ENCODE assay signal across 8 cellular contexts in the genomic region with DNA sequence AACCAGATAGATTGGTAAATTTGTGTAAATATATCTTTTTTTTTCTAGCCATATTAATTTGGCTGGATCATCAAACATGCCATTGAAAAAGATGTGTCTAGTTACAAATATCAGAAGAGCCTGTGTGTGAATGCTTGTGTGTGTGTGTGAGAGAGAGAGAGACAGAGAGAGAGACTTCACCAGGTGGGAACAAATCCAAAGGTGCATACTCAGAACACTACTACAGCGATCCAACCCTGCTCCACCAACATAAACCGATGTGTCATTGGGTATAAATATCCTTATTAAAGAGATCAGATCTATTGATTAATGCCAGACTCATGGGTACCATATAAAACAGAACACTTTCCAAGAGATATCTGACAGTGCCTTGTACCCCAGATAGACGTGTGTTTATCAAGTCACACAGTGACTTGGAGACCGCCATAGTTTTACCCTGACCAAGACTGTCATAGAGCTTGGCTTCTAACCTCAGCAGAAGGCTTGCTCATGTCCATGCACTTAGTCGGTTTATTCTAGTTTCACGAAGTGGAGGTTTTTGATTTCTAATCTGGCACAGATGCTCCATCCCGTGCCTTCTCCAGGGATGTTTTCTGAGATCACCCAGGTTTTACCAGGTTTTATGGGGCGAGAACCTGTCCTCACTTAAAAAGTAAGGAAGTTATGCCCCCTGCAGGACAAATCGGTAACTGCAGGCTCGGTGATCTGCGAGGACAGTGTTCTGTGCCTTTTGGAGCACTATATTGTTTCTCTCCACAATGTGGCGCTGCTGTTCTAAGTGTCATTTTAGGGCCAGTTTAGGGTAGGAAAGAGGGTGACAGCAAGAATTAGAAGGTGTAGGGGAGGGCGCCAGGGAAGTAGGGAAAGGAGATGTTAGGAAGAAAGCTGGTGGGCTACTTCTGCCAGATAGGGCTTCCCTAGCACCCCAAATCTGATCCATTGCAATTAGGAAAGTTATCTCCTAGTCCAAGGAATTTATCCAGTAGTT. TPM values are rescaled to one million over a fixed set of nuclear protein-coding genes. Genes with fewer than 3 reads are reported as not detected.
A peak's percentile ranks its signal among the peaks of the same experiment; 100 is the strongest.
DNase-seq lines count a peak whose midpoint lies in the region; ATAC-seq and TF ChIP-seq lines count a peak whose summit lies in the region.

No MANE protein-coding gene starts in this region.

- H2AFZ ChIP-seq in SK-N-SH (ENCODE audit: low read depth): no peak overlapping the region
- no peak overlapping the region for H2AFZ ChIP-seq in trophoblast cell (ENCODE audit: insufficient read depth, low read length, poor library complexity)

- H3F3A ChIP-seq in SK-N-SH (replicated peaks; ENCODE audit: insufficient read depth): no peaks in the 10 kb centered on the region

- DNase-seq in Daoy (ENCODE audit: low read depth): peak; percentile 82
- peak; percentile 84 for DNase-seq in NCI-H128 (lab: John Stamatoyannopoulos, UW; ENCODE audit: unreplicated experiment)
- DNase-seq in SK-N-SH: peak; percentile 77
- DNase-seq in activated naive CD4-positive, alpha-beta T cell treated with anti-CD3 and anti-CD28 coated beads for 36 hours: peak; percentile 99
- DNase-seq in glomerular visceral epithelial cell (ENCODE audit: extremely low spot score): peak; percentile 95
- peak; percentile 95 to 100 for DNase-seq in trophoblast cell
- DNase-seq in upper lobe of right lung: peak; percentile 86

- no peaks in the 10 kb centered on the region for H3K36me3 ChIP-seq in HEK293 (ENCODE audit: control insufficient read depth in 2 of 2, insufficient read depth in 1 of 2, low read length in 2 of 2)
- no peaks in the 10 kb centered on the region for H3K36me3 ChIP-seq in SK-N-SH (replicated peaks in 1 of 2; ENCODE audit: control insufficient read depth in 1 of 2, insufficient read depth in 2 of 2, low read length in 1 of 2)
- no peaks in the 10 kb centered on the region for H3K36me3 ChIP-seq in trophoblast cell (ENCODE audit: control insufficient read depth in 1 of 2, insufficient read depth in 2 of 2, low read length in 2 of 2)
- H3K36me3 ChIP-seq in upper lobe of right lung: no peaks in the 10 kb centered on the region

- POLR2A ChIA-PET in HEK293 (lab: Yijun Ruan, JAX): interaction anchor here (0.7 kb wide), 1 partner anchor 88 kb away, joined by 3 read pairs; no protein-coding TSS in a partner anchor
- POLR2A ChIA-PET in SK-N-SH (lab: Yijun Ruan, JAX): interaction anchor here (1.5 kb wide), 1 partner anchor 87 kb away, joined by 11 read pairs; a partner anchor contains a TSS

- no peak overlapping the region for H3K27ac ChIP-seq in HEK293 (ENCODE audit: extremely low read depth, low read depth, low read length)
- H3K27ac ChIP-seq in SK-N-SH (ENCODE audit: low read depth in 2 of 2, low read length in 1 of 2): no peak overlapping the region
- H3K27ac ChIP-seq in trophoblast cell (ENCODE audit: low read depth, low read length): no peak overlapping the region
- H3K27ac ChIP-seq in upper lobe of right lung: no peak overlapping the region

- H4K91ac ChIP-seq in trophoblast cell (ENCODE audit: low read depth, low read length): no peak overlapping the region

- CTCF ChIA-PET in HEK293 (lab: Yijun Ruan, JAX): interaction anchor here (0.5 to 7.6 kb wide), 68 partner anchors 10 to 588 kb away, joined by 3 to 342 read pairs (median 5); a partner anchor contains a TSS
- CTCF ChIA-PET in SK-N-SH (lab: Yijun Ruan, JAX): interaction anchor here (0.5 to 7.6 kb wide), 73 partner anchors 8 to 588 kb away, joined by 3 to 432 read pairs (median 5); a partner anchor contains a TSS
- CTCF ChIA-PET in activated naive CD4-positive, alpha-beta T cell treated with anti-CD3 and anti-CD28 coated beads for 36 hours (lab: Charles Lee): interaction anchor here (0.5 to 5.9 kb wide), 34 partner anchors 12 to 445 kb away, joined by 3 to 276 read pairs (median 4); a partner anchor contains a TSS

- TF ChIP-seq CTCF in HEK293 (tag by site-specific recombination; IDR thresholded peaks at IDR 0.05) (peak; percentile 99), SK-N-SH (IDR thresholded peaks at IDR 0.05) (peak; percentile 100), upper lobe of right lung (IDR thresholded peaks at IDR 0.05) (peak; percentile 99)

- no peaks in the 10 kb centered on the region for H3K27me3 Mint-ChIP-seq in activated naive CD4-positive, alpha-beta T cell treated with anti-CD3 and anti-CD28 coated beads for 36 hours (ENCODE audit: low read depth)

- TF ChIP-seq EP300 in SK-N-SH (IDR thresholded peaks at IDR 0.05; ENCODE audit: borderline replicate concordance in 1 of 2, low read depth in 1 of 2, low read length in 1 of 2): no peak

- H3K4me3 ChIP-seq in HEK293 (ENCODE audit: low read depth, low read length) (no peak overlapping the region), SK-N-SH (ENCODE audit: low read depth in 2 of 2, low read length in 1 of 2) (no peak overlapping the region; a peak in 1 of 4 replicates), trophoblast cell (ENCODE audit: low read depth, low read length) (no peak overlapping the region), upper lobe of right lung (no peak overlapping the region)

- H3K9me2 ChIP-seq in SK-N-SH: no peaks in the 10 kb centered on the region

- no peak overlapping the region for H4K8ac ChIP-seq in trophoblast cell (ENCODE audit: low read depth, low read length)

- H3K9ac ChIP-seq in SK-N-SH (no peak overlapping the region), trophoblast cell (ENCODE audit: low read length) (no peak overlapping the region)

- no peak overlapping the region for H3K14ac ChIP-seq in trophoblast cell (ENCODE audit: low read length)

- no peaks in the 10 kb centered on the region for H3K4me1 Mint-ChIP-seq in activated naive CD4-positive, alpha-beta T cell treated with anti-CD3 and anti-CD28 coated beads for 36 hours (ENCODE audit: low read depth)

- TF ChIP-seq RAD21 in SK-N-SH (IDR thresholded peaks at IDR 0.05; ENCODE audit: low read length): peak; percentile 100

- H3K79me1 ChIP-seq in trophoblast cell (ENCODE audit: low read length): no peaks in the 10 kb centered on the region

- H2BK5ac ChIP-seq in trophoblast cell (ENCODE audit: low read depth, low read length, poor library complexity): no peak overlapping the region

- no peak overlapping the region for H2BK12ac ChIP-seq in trophoblast cell (ENCODE audit: low read length)

- H4K20me1 ChIP-seq in SK-N-SH (ENCODE audit: insufficient read depth): no peaks in the 10 kb centered on the region

- intact Hi-C loops in activated naive CD4-positive, alpha-beta T cell treated with anti-CD3 and anti-CD28 coated beads for 36 hours (cut with micrococcal nuclease): loop anchor here (1.0 to 10.0 kb wide), 12 partner anchors 48 to 587 kb away; a partner anchor contains a TSS
- intact Hi-C loops in upper lobe of right lung (cut with DNase I): loop anchor here (5.0 kb wide), 1 partner anchor 91 kb away; no protein-coding TSS in a partner anchor

- H3K4me2 ChIP-seq in SK-N-SH (no peak overlapping the region), trophoblast cell (ENCODE audit: low read length) (no peak overlapping the region)

- ATAC-seq in upper lobe of right lung: peak; percentile 100

- H3K4me3 Mint-ChIP-seq in activated naive CD4-positive, alpha-beta T cell treated with anti-CD3 and anti-CD28 coated beads for 36 hours: no peak overlapping the region

- no peaks in the 10 kb centered on the region for H3K9me3 ChIP-seq in HEK293 (ENCODE audit: control insufficient read depth, insufficient read depth, low read depth, low read length)
- H3K9me3 ChIP-seq in SK-N-SH: no peaks in the 10 kb centered on the region
- H3K9me3 ChIP-seq in trophoblast cell (ENCODE audit: insufficient read depth, low read depth, low read length): no peaks in the 10 kb centered on the region
- H3K9me3 ChIP-seq in upper lobe of right lung: no peaks in the 10 kb centered on the region

- H3K4ac ChIP-seq in trophoblast cell (ENCODE audit: low read depth, low read length): no peak overlapping the region

- no peaks in the 10 kb centered on the region for H3K79me2 ChIP-seq in SK-N-SH (ENCODE audit: insufficient read depth)
- H3K79me2 ChIP-seq in trophoblast cell (ENCODE audit: control insufficient read depth, insufficient read depth, low read length, poor library complexity): no peaks in the 10 kb centered on the region

- 27% methylated on average over 13 of the region's 13 CpGs for WGBS in SK-N-SH (ENCODE audit: low lambda C conversion rate)
- no CpG with 5 or more reads among the region's 13 CpGs for WGBS in trophoblast cell (ENCODE audit: extremely low coverage, insufficient coverage, insufficient read length)

- no peaks in the 10 kb centered on the region for H3K36me3 Mint-ChIP-seq in activated naive CD4-positive, alpha-beta T cell treated with anti-CD3 and anti-CD28 coated beads for 36 hours (ENCODE audit: low read depth)

- no peak overlapping the region for H3K18ac ChIP-seq in trophoblast cell (ENCODE audit: low read length)

- H3K27ac Mint-ChIP-seq in activated naive CD4-positive, alpha-beta T cell treated with anti-CD3 and anti-CD28 coated beads for 36 hours: no peak overlapping the region

- no peak overlapping the region for H4K12ac ChIP-seq in trophoblast cell (ENCODE audit: low read depth, low read length)

- no peak overlapping the region for H2BK120ac ChIP-seq in trophoblast cell (ENCODE audit: insufficient read depth, low read length, poor library complexity)

- peak overlapping the region; percentile 46 for H2AK5ac ChIP-seq in trophoblast cell (ENCODE audit: low read length)

- H3K4me1 ChIP-seq in HEK293 (ENCODE audit: control insufficient read depth, insufficient read depth, low read length) (no peaks in the 10 kb centered on the region), SK-N-SH (ENCODE audit: control insufficient read depth in 1 of 2, insufficient read depth in 2 of 2, low read depth in 1 of 2, low read length in 1 of 2) (no peaks in the 10 kb centered on the region), trophoblast cell (ENCODE audit: control insufficient read depth in 1 of 2, insufficient read depth in 2 of 2, low read length in 2 of 2) (no peaks in the 10 kb centered on the region), upper lobe of right lung (no peaks in the 10 kb centered on the region)

- no peaks in the 10 kb centered on the region for H3K27me3 ChIP-seq in SK-N-SH (ENCODE audit: insufficient read depth)
- H3K27me3 ChIP-seq in trophoblast cell (ENCODE audit: insufficient read depth, low read length): no peaks in the 10 kb centered on the region
- no peaks in the 10 kb centered on the region for H3K27me3 ChIP-seq in upper lobe of right lung

- no peaks in the 10 kb centered on the region for H3K9me3 Mint-ChIP-seq in activated naive CD4-positive, alpha-beta T cell treated with anti-CD3 and anti-CD28 coated beads for 36 hours

- no peak overlapping the region for H3K23ac ChIP-seq in trophoblast cell (ENCODE audit: low read length)

TF ChIP-seq in SK-N-SH, 30 proteins besides CTCF, POLR2A, EP300 and RAD21 (continues in another document):
- TF ChIP-seq NRF1 (IDR thresholded peaks at IDR 0.05; ENCODE audit: low read depth, low read length): 0 out of 2 replicates have a peak, but pooled peaks have one; percentile 17

RNA-seq across cellular contexts. Expression of a gene that starts 29.3 kb away (rescaled TPM):
- not detected in 2 replicates for total RNA-seq in Daoy (2014; rRNA removed; shearing (Covaris generic))
- 0.18 and 0.28 TPM in 2 replicates for polyA plus RNA-seq in SK-N-SH (2012; rRNA removed)
- 0.14 and 0.18 TPM in 2 replicates for polyA plus RNA-seq in SK-N-SH (2012; cell fraction: cytosol; rRNA removed)
- polyA plus RNA-seq in SK-N-SH (2012; cell fraction: nucleus; rRNA removed): 0.35 and 0.38 TPM in 2 replicates
- under 1 TPM; 0.91 to 0.96 TPM for total RNA-seq in activated naive CD4-positive, alpha-beta T cell treated with anti-CD3 and anti-CD28 coated beads for 36 hours
- 0.01 TPM in 2 replicates for polyA plus RNA-seq in trophoblast cell (2013)
- not detected for total RNA-seq in upper lobe of right lung
